In the genomic region with DNA sequence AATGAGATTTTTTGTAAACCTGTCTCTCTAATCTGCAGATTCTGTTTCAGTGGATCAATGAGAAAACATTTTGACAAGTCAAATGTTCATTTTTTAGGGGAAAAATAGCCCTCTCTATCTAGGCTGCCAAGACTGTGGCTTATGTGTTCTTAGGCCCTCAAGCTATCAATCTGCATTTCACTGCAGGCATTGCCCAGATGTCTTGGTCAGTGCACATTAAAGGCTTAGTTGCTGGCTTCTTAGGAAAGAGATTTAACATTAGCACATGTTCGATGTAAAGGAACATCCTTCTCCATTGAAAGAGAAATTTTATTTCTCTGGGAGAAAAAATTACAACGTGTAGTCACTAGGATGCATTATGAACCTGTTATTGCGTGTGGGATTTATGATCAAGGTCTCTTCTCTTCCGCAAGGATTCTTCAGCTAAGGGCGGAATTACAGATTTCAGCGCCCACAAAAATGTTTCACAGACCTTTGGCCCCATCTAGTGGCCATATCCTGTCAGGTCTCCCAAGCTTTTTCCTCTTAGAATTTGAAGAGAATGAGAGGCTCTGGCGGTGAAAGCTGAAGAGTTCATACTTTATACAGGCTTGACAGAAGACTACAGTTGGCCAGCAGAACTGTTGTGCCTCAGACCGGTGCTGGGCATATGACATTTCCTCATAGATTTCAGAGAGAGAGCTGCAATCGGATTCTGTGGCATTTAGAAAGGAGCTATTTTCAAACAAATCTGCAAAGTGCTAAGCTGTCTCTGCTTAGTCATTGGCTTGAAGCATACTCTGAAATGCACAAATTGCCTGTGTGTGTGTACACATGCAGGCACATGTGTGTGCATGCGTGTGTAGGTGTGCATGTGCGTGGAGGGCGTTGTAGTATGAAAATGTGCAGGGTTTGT, we compare ENCODE assay signal across 8 cellular contexts.
A peak's percentile ranks its signal among the peaks of the same experiment; 100 is the strongest.
DNase-seq lines count a peak whose midpoint lies in the region; ATAC-seq, FAIRE-seq and TF ChIP-seq lines count a peak whose summit lies in the region.

No MANE protein-coding gene starts in this region.

- no peaks in the 10 kb centered on the region for H3K79me1 ChIP-seq in H1 (ENCODE audit: low read depth, low read length)
- H3K79me1 ChIP-seq in mesendoderm (ENCODE audit: low read length): no peaks in the 10 kb centered on the region

- H3K79me2 ChIP-seq in H1 (ENCODE audit: control insufficient read depth in 1 of 2, insufficient read depth in 2 of 2, low read length in 2 of 2) (no peaks in the 10 kb centered on the region), mesendoderm (ENCODE audit: control insufficient read depth, insufficient read depth, low read length) (no peaks in the 10 kb centered on the region)

- H3K27me3 ChIP-seq in CD4-positive, CD25-positive, alpha-beta regulatory T cell (ENCODE audit: control insufficient read depth, insufficient read depth, low read length): no peaks in the 10 kb centered on the region
- no peaks in the 10 kb centered on the region for H3K27me3 ChIP-seq in H1 (replicated peaks in 1 of 4; ENCODE audit: control insufficient read depth in 3 of 4, extremely low read depth in 1 of 4, insufficient read depth in 3 of 4, low read length in 3 of 4)
- no peaks in the 10 kb centered on the region for H3K27me3 ChIP-seq in mesendoderm (ENCODE audit: insufficient read depth, low read length, poor library complexity)

- no peak overlapping the region for H3K56ac ChIP-seq in H1 (replicated peaks; ENCODE audit: insufficient read length, low read depth, low read length)
- H3K56ac ChIP-seq in mesendoderm (ENCODE audit: low read length): peak overlapping the region; percentile 37

- H2BK20ac ChIP-seq in H1 (ENCODE audit: low read length): peak overlapping the region; percentile 73; the same call in 1 of the 2 replicates

- no peaks in the 10 kb centered on the region for H3K36me3 ChIP-seq in CD4-positive, CD25-positive, alpha-beta regulatory T cell (ENCODE audit: control insufficient read depth, insufficient read depth, low read length)
- H3K36me3 ChIP-seq in H1 (ENCODE audit: control insufficient read depth in 2 of 4, insufficient read depth in 4 of 4, low read length in 3 of 4) (no peaks in the 10 kb centered on the region), mesendoderm (ENCODE audit: control insufficient read depth, insufficient read depth, low read length) (no peaks in the 10 kb centered on the region)

- H3K23ac ChIP-seq in H1 (ENCODE audit: insufficient read length) (no peak overlapping the region), mesendoderm (ENCODE audit: low read length) (peak overlapping the region; percentile 59)

- no peak overlapping the region for H3K9ac ChIP-seq in H1 (replicated peaks in 1 of 4; ENCODE audit: extremely low read depth in 1 of 4, low read depth in 3 of 4, low read length in 3 of 4)
- H3K9ac ChIP-seq in mesendoderm (ENCODE audit: low read length): no peak overlapping the region

- no peak overlapping the region for H3K14ac ChIP-seq in H1 (ENCODE audit: insufficient read length)

- no peaks in the 10 kb centered on the region for H3K9me3 ChIP-seq in CD4-positive, CD25-positive, alpha-beta regulatory T cell (ENCODE audit: control insufficient read depth in 2 of 2, low read length in 2 of 2)
- no peaks in the 10 kb centered on the region for H3K9me3 ChIP-seq in H1 (ENCODE audit: insufficient read depth in 2 of 2, low read depth in 1 of 2, low read length in 1 of 2)

- H4K20me1 ChIP-seq in H1 (replicated peaks in 1 of 2; ENCODE audit: control insufficient read depth in 1 of 2, insufficient read depth in 2 of 2, low read length in 2 of 2): peaks cover 0 to 3% of the 10 kb centered on the region in 2 experiments

- no peak overlapping the region for H2AFZ ChIP-seq in H1 (ENCODE audit: low read length)

- POLR2A ChIA-PET in activated CD4-positive, alpha-beta T cell treated with anti-CD3 and anti-CD28 coated beads, Interleukin-2, amount 10 ng/mL, durations not matched to agents 7 days and 5 days (lab: Charles Lee): no interaction called here
- POLR2A ChIA-PET in H1 (lab: Charles Lee; ENCODE audit: partially characterized antibody): no interaction called here

- H2AK5ac ChIP-seq in H1 (ENCODE audit: low read depth, low read length) (peak overlapping the region; percentile 76; the same call in 1 of the 2 replicates), mesendoderm (ENCODE audit: low read length) (no peak overlapping the region)

- TF ChIP-seq RAD21 in H1 (IDR thresholded peaks at IDR 0.05 in 1 of 2, conservative IDR thresholded peaks at IDR 0.05 in 1 of 2; ENCODE audit: low read depth in 2 of 2, low read length in 2 of 2): peak; percentile 93 to 97

- H2BK15ac ChIP-seq in H1 (ENCODE audit: low read length) (peak overlapping the region; percentile 82; the same call in 1 of the 2 replicates), mesendoderm (replicated peaks; ENCODE audit: low read depth) (no peak overlapping the region)

- CTCF ChIA-PET in activated CD4-positive, alpha-beta T cell treated with anti-CD3 and anti-CD28 coated beads, Interleukin-2, amount 10 ng/mL, durations not matched to agents 7 days and 5 days (lab: Charles Lee): interaction anchor here (0.6 to 1.2 kb wide), 3 partner anchors 18 to 270 kb away, joined by 3 to 4 read pairs (median 3); no protein-coding TSS in a partner anchor
- CTCF ChIA-PET in H1 (lab: Charles Lee; ENCODE audit: partially characterized antibody): interaction anchor here (0.6 to 4.1 kb wide), 82 partner anchors 7 to 1505 kb away, joined by 3 to 58 read pairs (median 4); no protein-coding TSS in a partner anchor

- TF ChIP-seq CTCF in H1 (IDR thresholded peaks at IDR 0.05; ENCODE audit: control extremely low read depth in 1 of 3, insufficient read depth in 1 of 3, low read depth in 1 of 3, low read length in 3 of 3): peak in 2 of 3 experiments; percentile 70 to 85; a peak in 3 of 4 replicates

- H3K27ac Mint-ChIP-seq in CD4-positive, CD25-positive, alpha-beta regulatory T cell: no peak overlapping the region
- H3K27ac Mint-ChIP-seq in activated CD4-positive, alpha-beta T cell treated with anti-CD3 and anti-CD28 coated beads, Interleukin-2, amount 10 ng/mL, durations not matched to agents 7 days and 5 days: no peak overlapping the region
- no peak overlapping the region for H3K27ac Mint-ChIP-seq in stimulated activated effector memory CD8-positive, alpha-beta T cell treated with anti-CD3 and anti-CD28 coated beads, Interleukin-12 subunit alpha, Interleukin-12 subunit beta, amount 100 ng/mL, for 72 hours

- H4K5ac ChIP-seq in H1 (ENCODE audit: insufficient read length, low read depth, low read length) (no peak overlapping the region), mesendoderm (ENCODE audit: low read length) (no peak overlapping the region)

- H3K4me1 Mint-ChIP-seq in CD4-positive, CD25-positive, alpha-beta regulatory T cell: peaks cover 0 to 3% (median 0%) of the 10 kb centered on the region in 4 donors
- no peaks in the 10 kb centered on the region for H3K4me1 Mint-ChIP-seq in activated CD4-positive, alpha-beta T cell treated with anti-CD3 and anti-CD28 coated beads, Interleukin-2, amount 10 ng/mL, durations not matched to agents 7 days and 5 days
- no peaks in the 10 kb centered on the region for H3K4me1 Mint-ChIP-seq in stimulated activated effector memory CD8-positive, alpha-beta T cell treated with anti-CD3 and anti-CD28 coated beads, Interleukin-12 subunit alpha, Interleukin-12 subunit beta, amount 100 ng/mL, for 72 hours

- no peak overlapping the region for H3K4me3 ChIP-seq in CD4-positive, CD25-positive, alpha-beta regulatory T cell (ENCODE audit: low read depth, low read length)
- H3K4me3 ChIP-seq in H1 (ENCODE audit: extremely low read depth in 1 of 4, insufficient read depth in 2 of 4, low read depth in 3 of 4, low read length in 4 of 4) (no peak overlapping the region), mesendoderm (ENCODE audit: low read length) (no peak overlapping the region)

- ATAC-seq in CD4-positive, CD25-positive, alpha-beta regulatory T cell (ENCODE audit: low read depth in 2 of 2): no peak
- ATAC-seq in GM19324 (IDR thresholded peaks at IDR 0.05; ENCODE audit: low FRiP score, unreplicated experiment) (peak; percentile 63), HG03460 (IDR thresholded peaks at IDR 0.05; ENCODE audit: unreplicated experiment) (peak; percentile 78)
- peak; percentile 33 for ATAC-seq in stimulated activated effector memory CD8-positive, alpha-beta T cell treated with anti-CD3 and anti-CD28 coated beads, Interleukin-12 subunit alpha, Interleukin-12 subunit beta, amount 100 ng/mL, for 72 hours

- no peak for TF ChIP-seq EP300 in H1 (IDR thresholded peaks at IDR 0.05; ENCODE audit: borderline replicate concordance in 1 of 2, low read depth in 2 of 2, low read length in 2 of 2)

- H3K27ac ChIP-seq in CD4-positive, CD25-positive, alpha-beta regulatory T cell (ENCODE audit: insufficient read depth, low read length, poor library complexity, severe bottlenecking): no peak overlapping the region
- H3K27ac ChIP-seq in H1 (ENCODE audit: low read depth, low read length) (no peak overlapping the region), mesendoderm (ENCODE audit: low read depth, low read length) (no peak overlapping the region)

- no peak overlapping the region for H3K4me3 Mint-ChIP-seq in CD4-positive, CD25-positive, alpha-beta regulatory T cell
- H3K4me3 Mint-ChIP-seq in activated CD4-positive, alpha-beta T cell treated with anti-CD3 and anti-CD28 coated beads, Interleukin-2, amount 10 ng/mL, durations not matched to agents 7 days and 5 days: no peak overlapping the region
- H3K4me3 Mint-ChIP-seq in stimulated activated effector memory CD8-positive, alpha-beta T cell treated with anti-CD3 and anti-CD28 coated beads, Interleukin-12 subunit alpha, Interleukin-12 subunit beta, amount 100 ng/mL, for 72 hours: no peak overlapping the region

- no peaks in the 10 kb centered on the region for H3K36me3 Mint-ChIP-seq in CD4-positive, CD25-positive, alpha-beta regulatory T cell
- no peaks in the 10 kb centered on the region for H3K36me3 Mint-ChIP-seq in activated CD4-positive, alpha-beta T cell treated with anti-CD3 and anti-CD28 coated beads, Interleukin-2, amount 10 ng/mL, durations not matched to agents 7 days and 5 days (ENCODE audit: low read depth)
- no peaks in the 10 kb centered on the region for H3K36me3 Mint-ChIP-seq in stimulated activated effector memory CD8-positive, alpha-beta T cell treated with anti-CD3 and anti-CD28 coated beads, Interleukin-12 subunit alpha, Interleukin-12 subunit beta, amount 100 ng/mL, for 72 hours

- H3K4ac ChIP-seq in H1 (replicated peaks; ENCODE audit: insufficient read length, low read depth, low read length) (peak overlapping the region; percentile 58), mesendoderm (ENCODE audit: low read depth, low read length) (no peak overlapping the region)

- H3K4me1 ChIP-seq in CD4-positive, CD25-positive, alpha-beta regulatory T cell (ENCODE audit: control insufficient read depth, insufficient read depth, low read length, poor library complexity, severe bottlenecking): no peaks in the 10 kb centered on the region
- H3K4me1 ChIP-seq in H1 (replicated peaks in 1 of 4; ENCODE audit: control insufficient read depth in 3 of 4, insufficient read depth in 4 of 4, low read length in 3 of 4) (peaks cover 0 to 3% (median under 1%) of the 10 kb centered on the region in 4 experiments; a peak in 4 of 7 replicates), mesendoderm (ENCODE audit: control insufficient read depth, low read depth, low read length) (no peaks in the 10 kb centered on the region)

- peak overlapping the region; percentile 78 for H4K91ac ChIP-seq in H1 (replicated peaks; ENCODE audit: insufficient read length, low read length)

- H2BK120ac ChIP-seq in H1 (replicated peaks; ENCODE audit: low read depth, low read length): no peak overlapping the region
- no peak overlapping the region for H2BK120ac ChIP-seq in mesendoderm (ENCODE audit: low read depth, low read length)

- 31% methylated on average over 12 of the region's 12 CpGs; no CpG with 5 or more reads in 1 of the 2 experiments for WGBS in H1 (ENCODE audit: extremely low coverage in 1 of 2, insufficient coverage in 1 of 2, insufficient read length in 1 of 2, insufficient replicate concordance in 2 of 2, low coverage in 1 of 2, low lambda C conversion rate in 2 of 2, missing lambda C conversion rate in 1 of 2), 2 experiments
- WGBS in mesendoderm (ENCODE audit: extremely low coverage, insufficient coverage, low lambda C conversion rate): no CpG with 5 or more reads among the region's 12 CpGs

- H2BK5ac ChIP-seq in H1 (ENCODE audit: low read depth, low read length) (peak overlapping the region; percentile 42; the same call in 1 of the 2 replicates), mesendoderm (ENCODE audit: low read length) (no peak overlapping the region)

- DNase-seq in CD4-positive, CD25-positive, alpha-beta regulatory T cell: peak; percentile 13 to 54 (median 28)
- DNase-seq in NCI-H524 (lab: John Stamatoyannopoulos, UW) (peak; percentile 38 to 71), H1 (ENCODE audit: low read depth in 1 of 2, low spot score in 2 of 2) (peak; percentile 41 to 84), mesendoderm (peak; percentile 82)
- peak; percentile 55 for DNase-seq in activated CD4-positive, alpha-beta T cell treated with anti-CD3 and anti-CD28 coated beads, Interleukin-2, amount 10 ng/mL, durations not matched to agents 7 days and 5 days
- DNase-seq in stimulated activated effector memory CD8-positive, alpha-beta T cell treated with anti-CD3 and anti-CD28 coated beads, Interleukin-12 subunit alpha, Interleukin-12 subunit beta, amount 100 ng/mL, for 72 hours (ENCODE audit: low spot score in 2 of 2): peak; percentile 20 to 67

- H3K18ac ChIP-seq in H1 (ENCODE audit: extremely low read depth, low read length): no peak overlapping the region
- H3K18ac ChIP-seq in mesendoderm (ENCODE audit: low read length): no peak overlapping the region

- no peak overlapping the region for H4K8ac ChIP-seq in H1 (ENCODE audit: extremely low read depth, insufficient read depth, low read length)
- H4K8ac ChIP-seq in mesendoderm (ENCODE audit: low read depth, low read length): no peak overlapping the region

- H3K27me3 Mint-ChIP-seq in CD4-positive, CD25-positive, alpha-beta regulatory T cell: peaks cover 4% of the 10 kb centered on the region
- H3K27me3 Mint-ChIP-seq in activated CD4-positive, alpha-beta T cell treated with anti-CD3 and anti-CD28 coated beads, Interleukin-2, amount 10 ng/mL, durations not matched to agents 7 days and 5 days: peaks cover 14% of the 10 kb centered on the region

- no peak for TF ChIP-seq POLR2A in H1 (IDR thresholded peaks at IDR 0.05; ENCODE audit: control extremely low read depth in 1 of 2, low read depth in 2 of 2, low read length in 2 of 2)

- peak overlapping the region in 1 of 2 experiments; percentile 2; a peak in 2 of 4 replicates for H3K4me2 ChIP-seq in H1 (ENCODE audit: insufficient read depth in 1 of 2, low read depth in 2 of 2, low read length in 2 of 2)
- no peak overlapping the region for H3K4me2 ChIP-seq in mesendoderm (ENCODE audit: low read length)

- H2BK12ac ChIP-seq in H1 (ENCODE audit: low read depth, low read length): peak overlapping the region; percentile 90; the same call in 1 of the 2 replicates

- no peaks in the 10 kb centered on the region for H3K9me3 Mint-ChIP-seq in CD4-positive, CD25-positive, alpha-beta regulatory T cell
- H3K9me3 Mint-ChIP-seq in activated CD4-positive, alpha-beta T cell treated with anti-CD3 and anti-CD28 coated beads, Interleukin-2, amount 10 ng/mL, durations not matched to agents 7 days and 5 days: no peaks in the 10 kb centered on the region
- H3K9me3 Mint-ChIP-seq in stimulated activated effector memory CD8-positive, alpha-beta T cell treated with anti-CD3 and anti-CD28 coated beads, Interleukin-12 subunit alpha, Interleukin-12 subunit beta, amount 100 ng/mL, for 72 hours: no peaks in the 10 kb centered on the region

- peak; percentile 94 for FAIRE-seq in H1 (lab: Jason Lieb, UNC)

- H3K23me2 ChIP-seq in H1 (ENCODE audit: low read depth, low read length): peaks cover 7% of the 10 kb centered on the region; the same call in 1 of the 2 replicates

Comparison
In these comparisons a context has a peak if more than half of its experiments do, and no peak if none do; other contexts are left out.
1. ATAC-seq: peak in GM19324 (single experiment), HG03460 (single experiment) and stimulated activated effector memory CD8-positive, alpha-beta T cell treated with anti-CD3 and anti-CD28 coated beads, Interleukin-12 subunit alpha, Interleukin-12 subunit beta, amount 100 ng/mL, for 72 hours (single experiment); none in CD4-positive, CD25-positive, alpha-beta regulatory T cell (0 of 2).
2. DNase-seq: peak in every context shown above with its lines; median percentile 82 in mesendoderm; 62 in H1; 55 in activated CD4-positive, alpha-beta T cell treated with anti-CD3 and anti-CD28 coated beads, Interleukin-2, amount 10 ng/mL, durations not matched to agents 7 days and 5 days; 54 in NCI-H524; 44 in stimulated activated effector memory CD8-positive, alpha-beta T cell treated with anti-CD3 and anti-CD28 coated beads, Interleukin-12 subunit alpha, Interleukin-12 subunit beta, amount 100 ng/mL, for 72 hours; 28 in CD4-positive, CD25-positive, alpha-beta regulatory T cell.